8 cellular contexts compared by ENCODE assay signal in genomic region chr9:33000682-33001055, GRCh38. TPM values are rescaled to one million over a fixed set of nuclear protein-coding genes. Genes with fewer than 3 reads are reported as not detected.
DNase-seq lines count a peak whose midpoint lies in the region; ATAC-seq and TF ChIP-seq lines count a peak whose summit lies in the region.
"Not testable (repeated sequence)": the region's sequence is repeated elsewhere in the genome, so short reads cannot be mapped to it uniquely, and the experiment has no call there.

No MANE protein-coding gene starts in this region.

- CTCF ChIA-PET in MCF 10A (lab: Yijun Ruan, JAX), result interaction anchor here (0.7 to 1.3 kb wide), 2 partner anchors 24 to 421 kb away, joined by 3 to 4 read pairs; no protein-coding TSS in a partner anchor

- not testable (repeated sequence) for BruUV-seq in MCF 10A (replicated peaks; lab: Mats Ljungman, UMichigan)

- POLR2A ChIA-PET in MCF 10A (lab: Yijun Ruan, JAX), result interaction anchor here (0.7 to 7.4 kb wide), 10 partner anchors 8 to 427 kb away, joined by 3 to 109 read pairs (median 6); partner anchors contain the start of genes DNAJA1 and SMU1

- peak; percentile 37 for DNase-seq in NCI-H146 (lab: John Stamatoyannopoulos, UW)
- peak; percentile 9 for DNase-seq in activated CD4-positive, alpha-beta T cell treated with anti-CD3 and anti-CD28 coated beads for 1 hour
- DNase-seq in MCF 10A (ENCODE audit: unreplicated experiment), result peak; percentile 27
- DNase-seq in glomerular visceral epithelial cell (ENCODE audit: extremely low spot score), result peak; percentile 48
- not testable (repeated sequence) for DNase-seq in mucosa of descending colon, spleen

- TF ChIP-seq CTCF in MCF 10A (IDR thresholded peaks at IDR 0.05; ENCODE audit: unreplicated experiment); mucosa of descending colon (IDR thresholded peaks at IDR 0.05); spleen (IDR thresholded peaks at IDR 0.05 in 8 of 11, conservative IDR thresholded peaks at IDR 0.05 in 3 of 11): not testable (repeated sequence)

- H3K4me3 ChIP-seq in ACC112 (ENCODE audit: low read depth, low read length) (peak overlapping the region; percentile 98), mucosa of descending colon (peak overlapping the region; percentile 44), spleen (peak overlapping the region; percentile 60 to 92 (median 77))

- not testable (repeated sequence) for TF ChIP-seq POLR2A in spleen (IDR thresholded peaks at IDR 0.05)

- H2AFZ ChIP-seq in ACC112 (ENCODE audit: low read length, unreplicated experiment), result not testable (repeated sequence)

- peak overlapping the region; percentile 93 for H3K27ac Mint-ChIP-seq in MCF 10A (ENCODE audit: low read depth, unreplicated experiment)

- H3K4me1 Mint-ChIP-seq in MCF 10A (ENCODE audit: insufficient read depth, unreplicated experiment), result peaks cover 13% of the 10 kb centered on the region

- intact Hi-C loops in MCF 10A (cut with micrococcal nuclease), result loop anchor here (1.0 to 2.0 kb wide), 2 partner anchors 24 to 44 kb away; partner anchors contain the start of gene DNAJA1
- intact Hi-C loops in mucosa of descending colon (cut with DNase I, micrococcal nuclease); spleen (cut with DNase I; ENCODE audit: low total_unique reads): not testable (repeated sequence)

- ATAC-seq in GM18511 (IDR thresholded peaks at IDR 0.05; ENCODE audit: unreplicated experiment) (peak; percentile 19), mucosa of descending colon (peak; percentile 23)

- peak overlapping the region; percentile 84 for H3K27ac ChIP-seq in ACC112 (ENCODE audit: low read depth, low read length)
- H3K27ac ChIP-seq in spleen, result peak overlapping the region; percentile 84 to 94 (median 94)

- peaks cover 17% of the 10 kb centered on the region for H3K4me1 ChIP-seq in ACC112 (ENCODE audit: control insufficient read depth, insufficient read depth, low read length, unreplicated experiment)
- H3K4me1 ChIP-seq in mucosa of descending colon (ENCODE audit: low read depth), result peaks cover 10% of the 10 kb centered on the region
- peaks cover 4 to 43% (median 25%) of the 10 kb centered on the region in 6 donors for H3K4me1 ChIP-seq in spleen

- H3K27me3 Mint-ChIP-seq in MCF 10A (ENCODE audit: insufficient read depth, unreplicated experiment), result not testable (repeated sequence)

- H3K4me3 Mint-ChIP-seq in MCF 10A (ENCODE audit: unreplicated experiment), result peak overlapping the region; percentile 87

- H3K9me3 Mint-ChIP-seq in MCF 10A (ENCODE audit: unreplicated experiment), result not testable (repeated sequence)

- WGBS in spleen, 5 donors, result 8 to 14% (median 10%) methylated on average over 9 to 12 of the region's 12 CpGs

- peaks cover 17% of the 10 kb centered on the region for H3K36me3 Mint-ChIP-seq in MCF 10A (ENCODE audit: insufficient read depth, unreplicated experiment)

- H3K27me3 ChIP-seq in ACC112 (ENCODE audit: insufficient read depth, low read length); spleen (replicated peaks in 1 of 7): not testable (repeated sequence)

- not testable (repeated sequence) for H3K9me3 ChIP-seq in mucosa of descending colon, spleen

- peaks cover 38% of the 10 kb centered on the region for H3K79me2 ChIP-seq in ACC112 (ENCODE audit: control insufficient read depth, insufficient read depth, low read length, unreplicated experiment)

- not testable (repeated sequence) for H3K36me3 ChIP-seq in ACC112 (ENCODE audit: insufficient read depth, low read length); mucosa of descending colon (ENCODE audit: low read depth)
- H3K36me3 ChIP-seq in spleen, result peaks cover 0 to 26% (median 16%) of the 10 kb centered on the region in 6 donors

RNA-seq across cellular contexts. Expression of gene APTX, which starts 0.8 kb away (rescaled TPM):
- total RNA-seq in MCF 10A (2022), result 97.4 and 99.2 TPM in 2 replicates
- total RNA-seq in mucosa of descending colon, result 10 to 100 TPM; 23.4 to 28.3 (median 27.5) TPM
- total RNA-seq in spleen, result 10 to 100 TPM; 16.2 to 28.6 (median 23.9) TPM
- 10 to 100 TPM; 18.9 to 25.3 (median 20.6) TPM for polyA plus RNA-seq in spleen

RNA-seq across cellular contexts. Expression of gene DNAJA1, which starts 24.4 kb away (rescaled TPM):
- total RNA-seq in MCF 10A (2022) (58.2 and 82.7 TPM in 2 replicates), mucosa of descending colon (100 to 1,000 TPM in 1 of 3 donors, 10 to 100 TPM in 2; 47.3 to 122 (median 74.4) TPM), spleen (100 to 1,000 TPM in 1 of 7 donors, 10 to 100 TPM in 6; 67.0 to 113 (median 87.7) TPM)
- polyA plus RNA-seq in spleen, result 10 to 100 TPM; 25.8 to 81.3 (median 38.7) TPM

Comparison
In these comparisons a context has a peak if more than half of its experiments do, and no peak if none do; other contexts are left out.
1. H3K4me3 ChIP-seq: peak in every context shown above with its lines; median percentile 98 in ACC112; 77 in spleen; 44 in mucosa of descending colon.